Comparison of ENCODE assay signal across 1 cellular context in the genomic region with DNA sequence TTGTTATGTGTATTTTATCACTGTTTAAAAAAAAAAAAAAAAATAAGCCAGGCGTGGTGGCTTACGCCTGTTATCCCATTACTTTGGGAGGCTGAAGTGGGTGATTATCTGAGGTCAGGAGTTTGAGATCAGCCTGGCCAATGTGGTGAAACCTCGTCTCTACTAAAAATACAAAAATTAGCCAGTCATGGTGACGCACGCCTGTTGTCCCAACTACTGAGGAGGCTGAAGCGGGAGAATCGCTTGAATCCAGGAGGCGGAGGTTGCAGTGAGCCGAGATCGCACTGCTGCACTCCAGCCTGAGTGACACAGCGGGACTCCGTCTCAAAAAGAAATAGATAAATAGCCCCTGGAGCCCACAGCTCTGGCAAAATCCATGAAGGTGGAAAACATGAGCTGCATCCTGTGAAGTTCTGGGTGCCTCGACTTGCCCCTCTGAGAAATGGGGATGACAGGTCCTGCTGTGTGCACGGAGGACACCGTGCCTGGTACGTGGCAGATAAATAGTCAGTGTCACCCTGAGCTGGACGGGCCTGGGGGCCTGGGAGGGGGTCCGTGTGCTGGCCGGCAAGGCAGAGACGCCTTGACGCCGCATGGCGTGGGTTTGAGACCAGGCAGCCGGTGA.
TF ChIP-seq lines count a peak whose summit lies in the region.

No MANE protein-coding gene starts in this region.

TF ChIP-seq in A549, 52 proteins besides CTCF, POLR2A, EP300 and RAD21:
- TF ChIP-seq NFE2L2 (conservative IDR thresholded peaks at IDR 0.05; ENCODE audit: low read length) (0 out of 2 replicates have a peak, but pooled peaks have one; percentile 14), POLR2AphosphoS2 (conservative IDR thresholded peaks at IDR 0.05; ENCODE audit: low read length) (no peak), PHF8 (IDR thresholded peaks at IDR 0.05; ENCODE audit: borderline replicate concordance, low read depth) (no peak), CHD2 (IDR thresholded peaks at IDR 0.05; ENCODE audit: low read length, partially characterized antibody) (no peak)
- TF ChIP-seq, protein P1, sequence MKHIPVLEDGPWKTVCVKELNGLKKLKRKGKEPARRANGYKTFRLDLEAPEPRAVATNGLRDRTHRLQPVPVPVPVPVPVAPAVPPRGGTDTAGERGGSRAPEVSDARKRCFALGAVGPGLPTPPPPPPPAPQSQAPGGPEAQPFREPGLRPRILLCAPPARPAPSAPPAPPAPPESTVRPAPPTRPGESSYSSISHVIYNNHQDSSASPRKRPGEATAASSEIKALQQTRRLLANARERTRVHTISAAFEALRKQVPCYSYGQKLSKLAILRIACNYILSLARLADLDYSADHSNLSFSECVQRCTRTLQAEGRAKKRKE (CRISPR knock-in tag; IDR thresholded peaks at IDR 0.05; ENCODE audit: low read depth), result no peak
TF ChIP-seq in A549: peak in this region for 1.
